Comparison of ENCODE assay signal across 12 cellular contexts in genomic region chr3:192675958-192676649, GRCh38. TPM values are rescaled to one million over a fixed set of nuclear protein-coding genes. Genes with fewer than 3 reads are reported as not detected.
DNase-seq lines count a peak whose midpoint lies in the region; ATAC-seq, FAIRE-seq and TF ChIP-seq lines count a peak whose summit lies in the region.
"Had no signal": no experiment of that assay in that cellular context is flagged by ENCODE, and none has a peak within 500 bp of the region (broad histone marks: within the 10 kb centered on the region; RNA-seq: fewer than 3 reads in every experiment).

No MANE protein-coding gene starts in this region.

- peak in 1 of 2 donors; percentile 18 for DNase-seq in activated naive CD4-positive, alpha-beta T cell treated with anti-CD3 and anti-CD28 coated beads, Interleukin-2, amount 50 U/mL, for 72 hours (ENCODE audit: low spot score in 2 of 2)
- DNase-seq in activated naive CD4-positive, alpha-beta T cell (lab: John Stamatoyannopoulos, UW), result no peak
- DNase-seq in GM12878 (ENCODE audit: low read depth, low spot score) (peak; percentile 15), DMS153 (lab: John Stamatoyannopoulos, UW) (no peak), NCI-H1417 (lab: John Stamatoyannopoulos, UW) (no peak), HAP-1 (ENCODE audit: low spot score in 2 of 2) (no peak)
- DNase-seq: dorsolateral prefrontal cortex, hippocampal formation, NCI-H2081 had no signal

- H3K27ac Mint-ChIP-seq in activated naive CD4-positive, alpha-beta T cell treated with anti-CD3 and anti-CD28 coated beads, Interleukin-2, amount 50 U/mL, for 72 hours, result peak overlapping the region; percentile 67 to 76

- SMC1A ChIA-PET in GM12878 (lab: Charles Lee; ENCODE audit: uncharacterized antibody, unreplicated experiment), result no interaction called here

- TF ChIP-seq RAD21 in GM12878 (IDR thresholded peaks at IDR 0.05; ENCODE audit: insufficient read depth, low read depth, low read length), result no peak

- H3K79me2 ChIP-seq in GM12878 (ENCODE audit: control insufficient read depth, insufficient read depth, low read length), result no peaks in the 10 kb centered on the region

- H4K20me1 ChIP-seq in GM12878 (ENCODE audit: control insufficient read depth, insufficient read depth), result no peaks in the 10 kb centered on the region

- H3K4me2 ChIP-seq in GM12878 (ENCODE audit: control insufficient read depth, insufficient read depth), result no peak overlapping the region

- H3K36me3 Mint-ChIP-seq in activated naive CD4-positive, alpha-beta T cell treated with anti-CD3 and anti-CD28 coated beads, Interleukin-2, amount 50 U/mL, for 72 hours, result no peaks in the 10 kb centered on the region

- CTCF ChIA-PET in GM12878 (lab: Yijun Ruan, JAX), result no interaction called here

- BruUV-seq in GM12878 (replicated peaks; lab: Mats Ljungman, UMichigan), result no TSS peak

- H3K9ac ChIP-seq in GM12878 (ENCODE audit: control insufficient read depth, insufficient read depth, low read length), result no peak overlapping the region

- no peak for TF ChIP-seq CTCF in GM12878 (IDR thresholded peaks at IDR 0.05 in 2 of 3, conservative IDR thresholded peaks at IDR 0.05 in 1 of 3; ENCODE audit: control insufficient read depth in 2 of 3, extremely low read depth in 1 of 3, insufficient read depth in 1 of 3, low read depth in 3 of 3, low read length in 3 of 3)

- H3K27ac ChIP-seq in GM12878 (ENCODE audit: control insufficient read depth, insufficient read depth), result no peak overlapping the region
- H3K27ac ChIP-seq: dorsolateral prefrontal cortex, thoracic aorta had no signal

- in situ Hi-C loops in GM12878 (cut with MboI), result no loop called here
- in situ Hi-C loops in HAP-1 (cut with MboI; ENCODE audit: low sequenced_read_pairs), result no loop called here

- RAD21 ChIA-PET in GM12878 (lab: Charles Lee; ENCODE audit: unreplicated experiment), result no interaction called here

- intact Hi-C loops in GM12878 (cut with micrococcal nuclease; ENCODE audit: unreplicated experiment), result no loop called here

- no peak for TF ChIP-seq EP300 in GM12878 (IDR thresholded peaks at IDR 0.05; ENCODE audit: borderline replicate concordance in 1 of 2, control insufficient read depth in 1 of 2, low read depth in 2 of 2, low read length in 2 of 2)

- H3K4me3 ChIP-seq in GM12878, result no peak overlapping the region
- H3K4me3 ChIP-seq in HAP-1, result no peak overlapping the region
- H3K4me3 ChIP-seq: dorsolateral prefrontal cortex, thoracic aorta had no signal

- no peak for FAIRE-seq in GM12878 (lab: Jason Lieb, UNC)

- H3K27me3 ChIP-seq in GM12878 (replicated peaks in 1 of 2; ENCODE audit: control insufficient read depth in 2 of 2, insufficient read depth in 2 of 2, low read length in 1 of 2), result 0 out of 4 replicates have a peak, but pooled peaks cover 0 to 2% of the 10 kb centered on the region in 2 experiments
- no peaks in the 10 kb centered on the region for H3K27me3 ChIP-seq in HAP-1 (ENCODE audit: low read depth)

- H2AFZ ChIP-seq in GM12878 (ENCODE audit: control insufficient read depth, low read depth, low read length), result no peak overlapping the region

- no peaks in the 10 kb centered on the region for H3K9me3 ChIP-seq in GM12878 (replicated peaks; ENCODE audit: control insufficient read depth, insufficient read depth, low read length)
- H3K9me3 ChIP-seq in HAP-1, result no peaks in the 10 kb centered on the region
- H3K9me3 ChIP-seq: thoracic aorta had no signal

- TF ChIP-seq POLR2A in GM12878 (IDR thresholded peaks at IDR 0.05; ENCODE audit: low read depth, low read length), result no peak

- H3K36me3 ChIP-seq in GM12878 (ENCODE audit: control insufficient read depth in 2 of 2, insufficient read depth in 2 of 2, low read length in 1 of 2) (no peaks in the 10 kb centered on the region), HAP-1 (replicated peaks) (no peaks in the 10 kb centered on the region)
- H3K36me3 ChIP-seq: thoracic aorta had no signal

- POLR2A ChIA-PET in GM12878 (lab: Charles Lee), result no interaction called here

- peaks cover 5 to 8% of the 10 kb centered on the region in 2 donors for H3K9me3 Mint-ChIP-seq in activated naive CD4-positive, alpha-beta T cell treated with anti-CD3 and anti-CD28 coated beads, Interleukin-2, amount 50 U/mL, for 72 hours

- WGBS in GM12878 (ENCODE audit: insufficient coverage, insufficient replicate concordance, low lambda C conversion rate, missing lambda C conversion rate), result 9% methylated on average over 4 of the region's 4 CpGs

- H3K4me1 ChIP-seq in GM12878 (ENCODE audit: control insufficient read depth, insufficient read depth, low read length) (no peaks in the 10 kb centered on the region), HAP-1 (no peaks in the 10 kb centered on the region)

- peak; percentile 80 to 84 for ATAC-seq in activated naive CD4-positive, alpha-beta T cell treated with anti-CD3 and anti-CD28 coated beads, Interleukin-2, amount 50 U/mL, for 72 hours
- peak; percentile 69 for ATAC-seq in HG02588 (IDR thresholded peaks at IDR 0.05; ENCODE audit: unreplicated experiment)
- ATAC-seq in HG03521 (IDR thresholded peaks at IDR 0.05; ENCODE audit: unreplicated experiment), result peak; percentile 69
- ATAC-seq in GM12878, result peak; percentile 33

TF ChIP-seq in GM12878, 131 proteins besides CTCF, POLR2A, EP300 and RAD21:
- TF ChIP-seq RELA (IDR thresholded peaks at IDR 0.05; ENCODE audit: borderline replicate concordance, partially characterized antibody), result no peak
- peak; percentile 74; the same call in 1 of the 2 replicates for TF ChIP-seq RUNX3 (IDR thresholded peaks at IDR 0.05; ENCODE audit: low read length)
- no peak for TF ChIP-seq CEBPB (IDR thresholded peaks at IDR 0.05; ENCODE audit: borderline replicate concordance in 1 of 2, low read depth in 2 of 2, low read length in 2 of 2)
TF ChIP-seq in GM12878: peak in this region for 1.

RNA-seq across cellular contexts. Expression of gene FGF12, which starts 51.2 kb away (rescaled TPM):
- not detected for total RNA-seq in activated naive CD4-positive, alpha-beta T cell treated with anti-CD3 and anti-CD28 coated beads, Interleukin-2, amount 50 U/mL, for 72 hours
- 1.2 and 1.5 TPM in 2 replicates for total RNA-seq in GM12878 (2013; cell fraction: nucleolus; rRNA removed)
- 0.27 TPM in 1 of 2 replicates, not detected in the other for total RNA-seq in GM12878 (2014; rRNA removed)
- 0.13 TPM in 1 of 2 replicates, not detected in the other for total RNA-seq in GM12878 (2014; rRNA removed; fragmentation: Illumina TruSeq; extraction: Trizol)
- not detected in 2 replicates for total RNA-seq in GM12878 (2021)
- not detected for polyA plus RNA-seq in GM12878 (2011; ENCODE audit: low read depth)
- not detected in 2 replicates for polyA plus RNA-seq in GM12878 (2011; rRNA removed)
- polyA plus RNA-seq in GM12878 (2011; cell fraction: cytosol; rRNA removed), result not detected in 2 replicates
- polyA plus RNA-seq in GM12878 (2011; cell fraction: nucleus; rRNA removed), result not detected in 2 replicates
- 0.22 TPM in 1 of 2 replicates, not detected in the other for polyA plus RNA-seq in GM12878 (2012)
- 0.43 TPM in 1 of 2 replicates, not detected in the other for polyA plus RNA-seq in GM12878 (2014; fragmentation: Illumina TruSeq; extraction: Trizol)
- polyA plus RNA-seq in GM12878 (2014; fragmentation: Nextera tagmentation; extraction: Ambion mirVana), result under 1 TPM in 1 of 2 experiments, not detected in 1; 0.03 TPM
- not detected in 2 replicates for polyA plus RNA-seq in GM12878 (2014; rRNA removed)
- not detected for polyA plus RNA-seq in GM12878 (2016; fragmentation: Nextera tagmentation; extraction: Ambion mirVana)
- 0.36 TPM in 1 of 2 replicates, not detected in the other for polyA minus RNA-seq in GM12878 (2011; rRNA and poly(A)+ RNA removed)
- not detected in 2 replicates for polyA minus RNA-seq in GM12878 (2011; cell fraction: cytosol; rRNA and poly(A)+ RNA removed)
- polyA minus RNA-seq in GM12878 (2011; cell fraction: nucleus; rRNA and poly(A)+ RNA removed), result 0.67 and 1.1 TPM in 2 replicates
